ENCODE assay signal across 1 cellular context in genomic region chr4:79445371-79445781, GRCh38.
TF ChIP-seq lines count a peak whose summit lies in the region.

No MANE protein-coding gene starts in this region.

TF ChIP-seq in H1, 55 proteins besides CTCF, POLR2A, EP300 and RAD21 (continued from another document):
- no peak for TF ChIP-seq EZH2 (IDR thresholded peaks at IDR 0.05; ENCODE audit: low read depth, low read length, severe bottlenecking)
- TF ChIP-seq BRCA1 (IDR thresholded peaks at IDR 0.05; ENCODE audit: low read depth, low read length): no peak
- no peak for TF ChIP-seq CBX8 (IDR thresholded peaks at IDR 0.05; ENCODE audit: borderline replicate concordance, low read depth, low read length)
- no peak for TF ChIP-seq TCF12 (IDR thresholded peaks at IDR 0.05; ENCODE audit: low read depth, low read length)
- no peak for TF ChIP-seq KDM1A (IDR thresholded peaks at IDR 0.05; ENCODE audit: borderline replicate concordance, low read length)
- TF ChIP-seq SP1 (IDR thresholded peaks at IDR 0.05; ENCODE audit: low read depth, low read length): no peak
- TF ChIP-seq PHF8 (conservative IDR thresholded peaks at IDR 0.05; ENCODE audit: low read depth, low read length): no peak
- no peak for TF ChIP-seq KDM5A (IDR thresholded peaks at IDR 0.05; ENCODE audit: low read length)
- TF ChIP-seq USF2 (IDR thresholded peaks at IDR 0.05; ENCODE audit: low read length): no peak
- TF ChIP-seq MAFK (IDR thresholded peaks at IDR 0.05; ENCODE audit: low read depth, low read length): no peak
